ENCODE assay signal across 9 cellular contexts in the genomic region with DNA sequence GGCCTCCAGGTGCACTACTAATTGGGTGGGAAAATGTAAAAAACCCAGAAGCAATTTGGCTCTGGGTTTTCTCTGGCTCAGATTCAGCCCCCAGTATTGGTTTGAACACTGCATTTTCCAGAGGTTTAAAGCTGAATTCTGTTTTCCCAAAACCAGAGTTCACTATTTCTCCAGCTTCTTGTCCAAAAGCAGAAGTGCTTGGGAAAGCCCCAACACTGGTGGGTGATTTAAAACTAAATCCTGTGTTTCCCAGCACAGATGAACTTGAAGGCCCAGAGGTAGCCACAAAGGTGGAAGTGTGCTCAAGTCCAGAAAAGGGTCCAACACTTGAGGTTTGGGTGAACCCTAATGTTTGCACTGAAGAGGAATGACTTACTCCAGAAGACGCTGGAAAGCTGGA. TPM values are rescaled to one million over a fixed set of nuclear protein-coding genes. Genes with fewer than 3 reads are reported as not detected.
DNase-seq lines count a peak whose midpoint lies in the region; ATAC-seq and TF ChIP-seq lines count a peak whose summit lies in the region.
"Had no signal": no experiment of that assay in that cellular context is flagged by ENCODE, and none has a peak within 500 bp of the region (broad histone marks: within the 10 kb centered on the region; RNA-seq: fewer than 3 reads in every experiment).

No MANE protein-coding gene starts in this region.

- no peak for ATAC-seq in central memory CD8-positive, alpha-beta T cell (replicated peaks; ENCODE audit: extremely low read depth, poor library complexity, severe bottlenecking)
- ATAC-seq in natural killer cell treated with Interleukin-12 subunit alpha and Interleukin-12 subunit beta and Interleukin-15 and Interleukin-18, amount 100 ng/mL, for 72 hours: no peak
- no peak for ATAC-seq in GM19452 (IDR thresholded peaks at IDR 0.05; ENCODE audit: unreplicated experiment)
- ATAC-seq in GM19328 (IDR thresholded peaks at IDR 0.05; ENCODE audit: unreplicated experiment): no peak

- peak; percentile 14 for DNase-seq in KBM-7
- DNase-seq in central memory CD8-positive, alpha-beta T cell (ENCODE audit: low spot score in 2 of 2): no peak
- DNase-seq in natural killer cell treated with Interleukin-12 subunit alpha and Interleukin-12 subunit beta and Interleukin-15 and Interleukin-18, amount 100 ng/mL, for 72 hours (ENCODE audit: low spot score): no peak
- DNase-seq in NCI-H1417 treated with DMSO at 0.1 percent for 48 hours (lab: John Stamatoyannopoulos, UW): no peak
- no peak for DNase-seq in islet precursor cell
- DNase-seq: central memory CD4-positive, alpha-beta T cell had no signal

- H3K27me3 Mint-ChIP-seq in central memory CD8-positive, alpha-beta T cell: no peaks in the 10 kb centered on the region
- H3K27me3 Mint-ChIP-seq in natural killer cell treated with Interleukin-12 subunit alpha and Interleukin-12 subunit beta and Interleukin-15 and Interleukin-18, amount 100 ng/mL, for 72 hours: no peaks in the 10 kb centered on the region

- peak overlapping the region; percentile 64; the same call in 1 of the 2 replicates for H3K27ac ChIP-seq in C4-2B

- H3K27ac Mint-ChIP-seq in central memory CD8-positive, alpha-beta T cell (ENCODE audit: low read depth): peak overlapping the region; percentile 94
- H3K27ac Mint-ChIP-seq in natural killer cell treated with Interleukin-12 subunit alpha and Interleukin-12 subunit beta and Interleukin-15 and Interleukin-18, amount 100 ng/mL, for 72 hours: peak overlapping the region; percentile 91

- in situ Hi-C loops in KBM-7 (cut with MboI; ENCODE audit: low pct_unique_long_range_greater_than_20kb, low sequenced_read_pairs): no loop called here

- no peak for TF ChIP-seq CTCF in C4-2B (conservative IDR thresholded peaks at IDR 0.05)

- H3K4me1 Mint-ChIP-seq in central memory CD8-positive, alpha-beta T cell: peaks cover 46% of the 10 kb centered on the region
- H3K4me1 Mint-ChIP-seq in natural killer cell treated with Interleukin-12 subunit alpha and Interleukin-12 subunit beta and Interleukin-15 and Interleukin-18, amount 100 ng/mL, for 72 hours (ENCODE audit: low read depth in 2 of 2): peaks cover 31 to 45% of the 10 kb centered on the region in 2 donors

- peak overlapping the region; percentile 93 for H3K4me3 Mint-ChIP-seq in central memory CD8-positive, alpha-beta T cell
- peak overlapping the region; percentile 97 for H3K4me3 Mint-ChIP-seq in natural killer cell treated with Interleukin-12 subunit alpha and Interleukin-12 subunit beta and Interleukin-15 and Interleukin-18, amount 100 ng/mL, for 72 hours

- H3K9me3 Mint-ChIP-seq in central memory CD8-positive, alpha-beta T cell: no peaks in the 10 kb centered on the region
- no peaks in the 10 kb centered on the region for H3K9me3 Mint-ChIP-seq in natural killer cell treated with Interleukin-12 subunit alpha and Interleukin-12 subunit beta and Interleukin-15 and Interleukin-18, amount 100 ng/mL, for 72 hours

- peaks cover 27% of the 10 kb centered on the region for H3K36me3 Mint-ChIP-seq in central memory CD8-positive, alpha-beta T cell (ENCODE audit: insufficient read depth)
- peaks cover 11% of the 10 kb centered on the region for H3K36me3 Mint-ChIP-seq in natural killer cell treated with Interleukin-12 subunit alpha and Interleukin-12 subunit beta and Interleukin-15 and Interleukin-18, amount 100 ng/mL, for 72 hours

RNA-seq across cellular contexts. Expression of a gene that starts 0.7 kb away (rescaled TPM):
- 100 to 1,000 TPM; 161 to 193 TPM for total RNA-seq in natural killer cell treated with Interleukin-12 subunit alpha and Interleukin-12 subunit beta and Interleukin-15 and Interleukin-18, amount 100 ng/mL, for 72 hours

RNA-seq across cellular contexts. Expression of a gene that starts 1.4 kb away (rescaled TPM):
- total RNA-seq in natural killer cell treated with Interleukin-12 subunit alpha and Interleukin-12 subunit beta and Interleukin-15 and Interleukin-18, amount 100 ng/mL, for 72 hours: 10 to 100 TPM in 1 of 2 donors, 1 to 10 TPM in 1; 8.1 to 10.9 TPM

RNA-seq across cellular contexts. Expression of a gene that starts 38.9 kb away (rescaled TPM):
- total RNA-seq in natural killer cell treated with Interleukin-12 subunit alpha and Interleukin-12 subunit beta and Interleukin-15 and Interleukin-18, amount 100 ng/mL, for 72 hours: 10 to 100 TPM; 12.3 to 49.3 TPM

RNA-seq across cellular contexts. Expression of a gene that starts 39.2 kb away (rescaled TPM):
- total RNA-seq in natural killer cell treated with Interleukin-12 subunit alpha and Interleukin-12 subunit beta and Interleukin-15 and Interleukin-18, amount 100 ng/mL, for 72 hours: 100 to 1,000 TPM in 1 of 2 donors, 10 to 100 TPM in 1; 58.1 to 120 TPM

RNA-seq across cellular contexts. Expression of a gene that starts 56.1 kb away (rescaled TPM):
- 10 to 100 TPM; 32.6 to 54.4 TPM for total RNA-seq in natural killer cell treated with Interleukin-12 subunit alpha and Interleukin-12 subunit beta and Interleukin-15 and Interleukin-18, amount 100 ng/mL, for 72 hours
